7 cellular contexts compared by ENCODE assay signal in the genomic region with DNA sequence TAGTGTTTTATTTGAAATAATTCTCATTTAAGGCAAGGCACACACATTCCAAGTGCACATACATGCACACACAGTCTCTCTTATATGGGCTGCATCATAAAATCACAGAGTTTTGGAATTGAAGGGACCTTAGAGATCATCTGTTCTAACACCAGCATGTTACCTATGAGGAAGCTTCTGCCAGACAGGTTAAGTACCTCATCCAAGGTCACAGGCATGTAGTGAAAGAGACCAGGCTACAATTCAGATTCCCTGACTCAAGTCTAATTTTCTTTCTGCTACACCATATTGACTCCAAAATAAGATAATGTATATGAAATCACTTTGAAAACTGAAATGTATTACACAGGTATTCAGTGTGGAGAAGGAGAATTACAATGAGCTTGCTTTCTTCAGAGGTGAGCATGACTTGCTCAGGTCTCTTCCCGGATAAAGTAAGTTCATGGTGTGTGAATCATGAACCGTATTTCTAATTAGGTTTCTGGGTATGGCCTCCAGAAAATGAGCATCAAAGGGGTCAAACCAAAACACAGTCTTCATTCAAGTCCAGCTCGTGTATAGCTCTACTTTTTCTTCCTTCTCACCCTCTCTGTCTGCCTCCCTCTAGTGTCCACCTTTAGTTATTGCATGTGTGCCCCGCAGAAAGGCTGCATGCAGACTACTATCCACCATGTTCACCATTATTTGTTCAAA.
DNase-seq lines count a peak whose midpoint lies in the region; ATAC-seq and TF ChIP-seq lines count a peak whose summit lies in the region.

No MANE protein-coding gene starts in this region.

- H3K27me3 ChIP-seq in dorsolateral prefrontal cortex: no peaks in the 10 kb centered on the region

- peak; percentile 35 for DNase-seq in GM12864 (ENCODE audit: low read depth)
- peak; percentile 38 to 61 for DNase-seq in NCI-H446 (lab: John Stamatoyannopoulos, UW)
- DNase-seq in activated CD4-positive, alpha-beta T cell treated with anti-CD3 and anti-CD28 coated beads, Interleukin-2, amount 10 ng/mL, durations not matched to agents 7 days and 5 days: peak; percentile 72
- DNase-seq in dorsolateral prefrontal cortex: peak in 7 of 10 donors; percentile 29 to 57 (median 46)
- DNase-seq in mesothelial cell of epicardium (ENCODE audit: low spot score in 2 of 2, unreplicated experiment in 2 of 2): peak in 1 of 2 experiments; percentile 69
- peak; percentile 66 for DNase-seq in stimulated activated CD8-positive, alpha-beta memory T cell treated with anti-CD3 and anti-CD28 coated beads, Interleukin-4, amount 100 ng/mL, for 48 hours

- CTCF ChIA-PET in activated CD4-positive, alpha-beta T cell treated with anti-CD3 and anti-CD28 coated beads, Interleukin-2, amount 10 ng/mL, durations not matched to agents 7 days and 5 days (lab: Charles Lee): interaction anchor here (0.6 to 2.8 kb wide), 36 partner anchors 9 to 682 kb away, joined by 3 to 12 read pairs (median 4); no protein-coding TSS in a partner anchor

- intact Hi-C loops in dorsolateral prefrontal cortex (cut with DNase I): loop anchor here (2.0 to 10.0 kb wide), 4 partner anchors 130 to 662 kb away; no protein-coding TSS in a partner anchor

- no peak overlapping the region for H3K4me3 Mint-ChIP-seq in activated CD4-positive, alpha-beta T cell treated with anti-CD3 and anti-CD28 coated beads, Interleukin-2, amount 10 ng/mL, durations not matched to agents 7 days and 5 days
- no peak overlapping the region for H3K4me3 Mint-ChIP-seq in mesothelial cell of epicardium

- TF ChIP-seq CTCF in GM12864 (IDR thresholded peaks at IDR 0.05; ENCODE audit: low read depth, low read length, missing control alignments): peak; percentile 91
- peak; percentile 76 to 97 (median 91) for TF ChIP-seq CTCF in dorsolateral prefrontal cortex (IDR thresholded peaks at IDR 0.05 in 54 of 56, conservative IDR thresholded peaks at IDR 0.05 in 2 of 56; ENCODE audit: low read depth in 1 of 56, partially characterized antibody in 56 of 56)
- TF ChIP-seq CTCF in mesothelial cell of epicardium (IDR thresholded peaks at IDR 0.05; ENCODE audit: unreplicated experiment): peak; percentile 97

- no peak overlapping the region for H3K27ac ChIP-seq in dorsolateral prefrontal cortex

- H3K36me3 Mint-ChIP-seq in activated CD4-positive, alpha-beta T cell treated with anti-CD3 and anti-CD28 coated beads, Interleukin-2, amount 10 ng/mL, durations not matched to agents 7 days and 5 days (ENCODE audit: low read depth): no peaks in the 10 kb centered on the region
- H3K36me3 Mint-ChIP-seq in mesothelial cell of epicardium: no peaks in the 10 kb centered on the region

- H3K27me3 Mint-ChIP-seq in activated CD4-positive, alpha-beta T cell treated with anti-CD3 and anti-CD28 coated beads, Interleukin-2, amount 10 ng/mL, durations not matched to agents 7 days and 5 days: peaks cover 3% of the 10 kb centered on the region
- peaks cover 48% of the 10 kb centered on the region for H3K27me3 Mint-ChIP-seq in mesothelial cell of epicardium (ENCODE audit: low read depth)

- H3K27ac Mint-ChIP-seq in activated CD4-positive, alpha-beta T cell treated with anti-CD3 and anti-CD28 coated beads, Interleukin-2, amount 10 ng/mL, durations not matched to agents 7 days and 5 days: no peak overlapping the region
- H3K27ac Mint-ChIP-seq in mesothelial cell of epicardium: no peak overlapping the region

- H3K9me3 Mint-ChIP-seq in activated CD4-positive, alpha-beta T cell treated with anti-CD3 and anti-CD28 coated beads, Interleukin-2, amount 10 ng/mL, durations not matched to agents 7 days and 5 days: no peaks in the 10 kb centered on the region
- H3K9me3 Mint-ChIP-seq in mesothelial cell of epicardium: no peaks in the 10 kb centered on the region

- H3K4me1 Mint-ChIP-seq in activated CD4-positive, alpha-beta T cell treated with anti-CD3 and anti-CD28 coated beads, Interleukin-2, amount 10 ng/mL, durations not matched to agents 7 days and 5 days: peaks cover 29% of the 10 kb centered on the region
- H3K4me1 Mint-ChIP-seq in mesothelial cell of epicardium: no peaks in the 10 kb centered on the region

- peak; percentile 79 for ATAC-seq in HG03159 (IDR thresholded peaks at IDR 0.05; ENCODE audit: unreplicated experiment)

- POLR2A ChIA-PET in activated CD4-positive, alpha-beta T cell treated with anti-CD3 and anti-CD28 coated beads, Interleukin-2, amount 10 ng/mL, durations not matched to agents 7 days and 5 days (lab: Charles Lee): interaction anchor here (0.5 to 0.6 kb wide), 2 partner anchors 20 to 506 kb away, joined by 3 to 4 read pairs; no protein-coding TSS in a partner anchor

- H3K4me3 ChIP-seq in GM12864 (ENCODE audit: low read depth, low read length) (no peak overlapping the region), dorsolateral prefrontal cortex (no peak overlapping the region)
